Comparison of ENCODE assay signal across 16 cellular contexts in genomic region chr9:7165350-7165937, GRCh38.
"Had no signal": no experiment of that assay in that cellular context is flagged by ENCODE, and none has a peak within 500 bp of the region (broad histone marks: within the 10 kb centered on the region; RNA-seq: fewer than 3 reads in every experiment).

No MANE protein-coding gene starts in this region.

- ATAC-seq: activated CD4-positive, alpha-beta T cell treated with anti-CD3 and anti-CD28 coated beads for 36 hours; natural killer cell; stimulated activated naive B cell treated with anti-CD40 and anti-IgM and Interleukin-4, amounts not matched to agents 10 μg/mL and 1 μg/mL and 100 μg/mL, for 72 hours had no signal

- H3K4me1 Mint-ChIP-seq: activated CD4-positive, alpha-beta T cell treated with anti-CD3 and anti-CD28 coated beads for 36 hours; activated naive CD4-positive, alpha-beta T cell treated with anti-CD3 and anti-CD28 coated beads, Interleukin-2, amount 50 U/mL, for 24 hours had no signal

- H3K27ac Mint-ChIP-seq: activated CD4-positive, alpha-beta memory T cell treated with anti-CD3 and anti-CD28 coated beads, Interleukin-2, amount 10 ng/mL, durations not matched to agents 7 days and 5 days; activated CD4-positive, alpha-beta T cell treated with anti-CD3 and anti-CD28 coated beads for 36 hours; activated naive CD4-positive, alpha-beta T cell treated with anti-CD3 and anti-CD28 coated beads, Interleukin-2, amount 50 U/mL, for 24 hours; activated T-cell treated with anti-CD3 and anti-CD28 coated beads, Interleukin-2, amount 50 U/mL, for 24 hours; natural killer cell had no signal

- DNase-seq: activated CD4-positive, alpha-beta memory T cell treated with anti-CD3 and anti-CD28 coated beads, Interleukin-2, amount 10 ng/mL, durations not matched to agents 7 days and 5 days; activated CD4-positive, alpha-beta T cell treated with anti-CD3 and anti-CD28 coated beads for 36 hours; activated T-cell treated with anti-CD3 and anti-CD28 coated beads, Interleukin-2, amount 50 U/mL, for 24 hours; central memory CD4-positive, alpha-beta T cell; cortex of kidney; effector CD4-positive, alpha-beta T cell; esophagus squamous epithelium; hypothalamus; mesenchymal stem cell; natural killer cell; stimulated activated CD4-positive, alpha-beta T cell treated with anti-CD3 and anti-CD28 coated beads, Interleukin-2, amount 100 ng/mL, for 48 hours; stimulated activated naive B cell treated with anti-CD40 and anti-IgM and Interleukin-4, amounts not matched to agents 10 μg/mL and 1 μg/mL and 100 μg/mL, for 72 hours; T-helper 1 cell; tibial artery; WERI-Rb-1 had no signal

- H3K4me3 Mint-ChIP-seq: activated CD4-positive, alpha-beta memory T cell treated with anti-CD3 and anti-CD28 coated beads, Interleukin-2, amount 10 ng/mL, durations not matched to agents 7 days and 5 days; activated CD4-positive, alpha-beta T cell treated with anti-CD3 and anti-CD28 coated beads for 36 hours; activated naive CD4-positive, alpha-beta T cell treated with anti-CD3 and anti-CD28 coated beads, Interleukin-2, amount 50 U/mL, for 24 hours; activated T-cell treated with anti-CD3 and anti-CD28 coated beads, Interleukin-2, amount 50 U/mL, for 24 hours; natural killer cell; stimulated activated naive B cell treated with anti-CD40 and anti-IgM and Interleukin-4, amounts not matched to agents 10 μg/mL and 1 μg/mL and 100 μg/mL, for 72 hours had no signal

- H3K27me3 Mint-ChIP-seq: activated CD4-positive, alpha-beta memory T cell treated with anti-CD3 and anti-CD28 coated beads, Interleukin-2, amount 10 ng/mL, durations not matched to agents 7 days and 5 days; activated CD4-positive, alpha-beta T cell treated with anti-CD3 and anti-CD28 coated beads for 36 hours; activated naive CD4-positive, alpha-beta T cell treated with anti-CD3 and anti-CD28 coated beads, Interleukin-2, amount 50 U/mL, for 24 hours; activated T-cell treated with anti-CD3 and anti-CD28 coated beads, Interleukin-2, amount 50 U/mL, for 24 hours; stimulated activated naive B cell treated with anti-CD40 and anti-IgM and Interleukin-4, amounts not matched to agents 10 μg/mL and 1 μg/mL and 100 μg/mL, for 72 hours had no signal

- H3K9me3 ChIP-seq: esophagus squamous epithelium, tibial artery had no signal
